In the genomic region with DNA sequence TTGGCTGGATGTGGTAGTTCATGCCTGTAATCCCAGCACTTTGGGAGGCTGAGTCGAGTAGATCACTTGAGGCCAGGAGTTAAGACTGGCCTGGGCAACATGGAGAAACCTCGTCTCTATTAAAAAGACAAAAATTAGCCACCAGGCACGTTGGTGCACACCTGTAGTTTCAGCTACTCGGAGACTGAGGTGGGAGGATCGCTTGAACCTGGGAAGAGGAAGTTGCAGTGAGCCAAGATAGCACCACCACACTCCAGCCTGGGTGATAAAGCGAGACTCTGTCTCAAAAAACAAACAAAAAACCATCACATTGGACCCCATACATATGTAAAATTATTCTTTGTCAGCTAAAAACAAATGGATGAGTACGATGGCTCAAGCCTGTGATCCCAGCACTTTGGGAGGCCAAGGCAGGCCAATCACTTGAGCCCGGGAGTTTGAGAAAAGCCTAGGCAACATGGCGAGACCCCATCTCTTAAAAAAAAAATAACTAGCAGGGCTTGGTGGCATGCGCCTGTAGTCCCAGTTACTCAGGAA, we compare ENCODE assay signal across 20 cellular contexts. TPM values are rescaled to one million over a fixed set of nuclear protein-coding genes. Genes with fewer than 3 reads are reported as not detected.
A peak's percentile ranks its signal among the peaks of the same experiment; 100 is the strongest.
DNase-seq lines count a peak whose midpoint lies in the region; ATAC-seq and TF ChIP-seq lines count a peak whose summit lies in the region.
"Had no signal": no experiment of that assay in that cellular context is flagged by ENCODE, and none has a peak within 500 bp of the region (broad histone marks: within the 10 kb centered on the region; RNA-seq: fewer than 3 reads in every experiment).

No MANE protein-coding gene starts in this region.

- H3K4me3 ChIP-seq in hepatocyte (no peak overlapping the region), gastrocnemius medialis (no peak overlapping the region), upper lobe of right lung (no peak overlapping the region)
- H3K4me3 ChIP-seq: BLaER1 treated with 17β-estradiol and CSF1 and Interleukin-3, amounts not matched to agents 10 nM and 100 nM; SJSA1 had no signal

- H3K9me3 ChIP-seq in hepatocyte (ENCODE audit: low read depth) (no peaks in the 10 kb centered on the region), gastrocnemius medialis (no peaks in the 10 kb centered on the region), upper lobe of right lung (no peaks in the 10 kb centered on the region)
- H3K9me3 ChIP-seq: BLaER1 treated with 17β-estradiol and CSF1 and Interleukin-3, amounts not matched to agents 10 nM and 100 nM; SJSA1 had no signal

- DNase-seq in OCI-M1 (lab: John Stamatoyannopoulos, UW) (peak; percentile 21), hepatocyte (ENCODE audit: low spot score) (no peak), gastrocnemius medialis (no peak), upper lobe of right lung (no peak), COR-L47 (lab: John Stamatoyannopoulos, UW) (no peak), superior temporal gyrus (ENCODE audit: extremely low spot score) (no peak)
- DNase-seq: CD8-positive, alpha-beta memory T cell; DMS79; H7; MV-4-11; NCI-H187; NCI-H2107; NCI-H2227 treated with DMSO at 0.1 percent for 48 hours; NCI-H510A treated with DMSO at 0.1 percent for 48 hours; PC-3 had no signal

- ATAC-seq in gastrocnemius medialis (no peak), upper lobe of right lung (no peak), GM19023 (IDR thresholded peaks at IDR 0.05; ENCODE audit: unreplicated experiment) (no peak)
- ATAC-seq: HepG2, PC-3 had no signal

- peaks cover 26% of the 10 kb centered on the region for H3K4me1 ChIP-seq in hepatocyte (ENCODE audit: insufficient read depth)
- peaks cover 32 to 51% of the 10 kb centered on the region in 2 donors for H3K4me1 ChIP-seq in gastrocnemius medialis
- H3K4me1 ChIP-seq in upper lobe of right lung: peaks cover 42% of the 10 kb centered on the region

- in situ Hi-C loops in gastrocnemius medialis (cut with MboI; ENCODE audit: low sequenced_read_pairs in 4 of 4): no loop called here

- intact Hi-C loops in gastrocnemius medialis (cut with DNase I; ENCODE audit: low total_unique reads): no loop called here
- intact Hi-C loops in upper lobe of right lung (cut with DNase I): no loop called here

- no peaks in the 10 kb centered on the region for H4K20me1 ChIP-seq in hepatocyte (ENCODE audit: insufficient read depth, poor library complexity, severe bottlenecking)
- H4K20me1 ChIP-seq: BLaER1 treated with 17β-estradiol and CSF1 and Interleukin-3, amounts not matched to agents 10 nM and 100 nM had no signal

- no peak overlapping the region for H2AFZ ChIP-seq in hepatocyte

- H3K27ac ChIP-seq in hepatocyte: peak overlapping the region; percentile 78
- H3K27ac ChIP-seq in gastrocnemius medialis: peak overlapping the region; percentile 35 to 86 (median 82)
- peak overlapping the region; percentile 82 for H3K27ac ChIP-seq in upper lobe of right lung
- H3K27ac ChIP-seq: BLaER1 treated with 17β-estradiol and CSF1 and Interleukin-3, amounts not matched to agents 10 nM and 100 nM; KMS-11; SJSA1 had no signal

- no peaks in the 10 kb centered on the region for H3K9me2 ChIP-seq in hepatocyte (replicated peaks; ENCODE audit: insufficient read depth)

- no peaks in the 10 kb centered on the region for H3K36me3 ChIP-seq in hepatocyte (replicated peaks; ENCODE audit: insufficient read depth, low read depth)
- H3K36me3 ChIP-seq in gastrocnemius medialis: no peaks in the 10 kb centered on the region
- peaks cover 12% of the 10 kb centered on the region for H3K36me3 ChIP-seq in upper lobe of right lung
- H3K36me3 ChIP-seq: BLaER1 treated with 17β-estradiol and CSF1 and Interleukin-3, amounts not matched to agents 10 nM and 100 nM; SJSA1 had no signal

- no peak for TF ChIP-seq POLR2A in gastrocnemius medialis (IDR thresholded peaks at IDR 0.05)

- no peak overlapping the region for H3K4me2 ChIP-seq in hepatocyte
- H3K4me2 ChIP-seq: BLaER1 treated with 17β-estradiol and CSF1 and Interleukin-3, amounts not matched to agents 10 nM and 100 nM; KMS-11 had no signal

- TF ChIP-seq CTCF in hepatocyte (IDR thresholded peaks at IDR 0.05; ENCODE audit: poor library complexity): no peak
- TF ChIP-seq CTCF in gastrocnemius medialis (IDR thresholded peaks at IDR 0.05 in 4 of 5, conservative IDR thresholded peaks at IDR 0.05 in 1 of 5): no peak
- no peak for TF ChIP-seq CTCF in upper lobe of right lung (IDR thresholded peaks at IDR 0.05)

- H3K27me3 ChIP-seq in hepatocyte (no peaks in the 10 kb centered on the region), gastrocnemius medialis (no peaks in the 10 kb centered on the region), upper lobe of right lung (no peaks in the 10 kb centered on the region)
- H3K27me3 ChIP-seq: BLaER1 treated with 17β-estradiol and CSF1 and Interleukin-3, amounts not matched to agents 10 nM and 100 nM; SJSA1 had no signal

- 93% methylated on average over 10 of the region's 10 CpGs for WGBS in hepatocyte (ENCODE audit: low lambda C conversion rate, missing lambda C conversion rate)

- peaks cover 63% of the 10 kb centered on the region for H3K79me2 ChIP-seq in hepatocyte

RNA-seq across cellular contexts. Expression of a gene that starts 43.9 kb away (rescaled TPM):
- 84.4 and 93.3 TPM in 2 replicates for total RNA-seq in hepatocyte
- polyA plus RNA-seq in hepatocyte: 54.8 and 59.7 TPM in 2 replicates
- 10 to 100 TPM in 1 of 4 donors, 1 to 10 TPM in 3; 7.4 to 24.5 (median 8.8) TPM for total RNA-seq in gastrocnemius medialis
- 81.1 TPM for total RNA-seq in upper lobe of right lung
